ENCODE assay signal across 9 cellular contexts in genomic region chr7:101164071-101164840, GRCh38. TPM values are rescaled to one million over a fixed set of nuclear protein-coding genes. Genes with fewer than 3 reads are reported as not detected.
DNase-seq lines count a peak whose midpoint lies in the region; ATAC-seq and TF ChIP-seq lines count a peak whose summit lies in the region.
"Had no signal": no experiment of that assay in that cellular context is flagged by ENCODE, and none has a peak within 500 bp of the region (broad histone marks: within the 10 kb centered on the region; RNA-seq: fewer than 3 reads in every experiment).

No MANE protein-coding gene starts in this region.

- H3K4me1 ChIP-seq in RWPE2 (ENCODE audit: insufficient read depth, poor library complexity, severe bottlenecking), result peaks cover 22% of the 10 kb centered on the region
- H3K4me1 ChIP-seq in fibroblast of lung (ENCODE audit: control insufficient read depth, extremely low read depth, insufficient read depth, low read length), result peaks cover 16% of the 10 kb centered on the region
- H3K4me1 ChIP-seq in parathyroid adenoma, result peaks cover 11% of the 10 kb centered on the region

- H3K9me3 ChIP-seq in RWPE2 (ENCODE audit: severe bottlenecking) (no peaks in the 10 kb centered on the region), fibroblast of lung (ENCODE audit: control insufficient read depth, insufficient read depth, low read depth, low read length) (no peaks in the 10 kb centered on the region), parathyroid adenoma (ENCODE audit: control insufficient read depth, low read length) (no peaks in the 10 kb centered on the region)

- peak; percentile 25 for DNase-seq in NCI-H82 (lab: John Stamatoyannopoulos, UW)
- DNase-seq in NCI-H82 treated with DMSO at 0.1 percent for 48 hours (lab: John Stamatoyannopoulos, UW; ENCODE audit: unreplicated experiment), result no peak
- DNase-seq in RWPE2 (ENCODE audit: low spot score), result no peak
- DNase-seq in fibroblast of lung (ENCODE audit: low read depth in 2 of 2), result peak; percentile 61 to 73
- no peak for DNase-seq in mesenteric fat pad (ENCODE audit: low spot score)
- DNase-seq in NCI-H1436 treated with DMSO at 0.1 percent for 48 hours (lab: John Stamatoyannopoulos, UW), result no peak

- H3K4me2 ChIP-seq in fibroblast of lung (ENCODE audit: extremely low read depth, insufficient read depth, low read length) (peak overlapping the region; percentile 85), parathyroid adenoma (ENCODE audit: low read length) (no peak overlapping the region)

- H3K36me3 ChIP-seq in RWPE2 (ENCODE audit: low read depth), result peaks cover 19% of the 10 kb centered on the region
- H3K36me3 ChIP-seq in fibroblast of lung (ENCODE audit: control insufficient read depth, insufficient read depth, low read length), result peaks cover 7% of the 10 kb centered on the region
- no peaks in the 10 kb centered on the region for H3K36me3 ChIP-seq in parathyroid adenoma (ENCODE audit: control insufficient read depth, insufficient read depth, low read length)

- H4K20me1 ChIP-seq in fibroblast of lung (ENCODE audit: control insufficient read depth, extremely low read depth, insufficient read depth, low read length), result peaks cover 2% of the 10 kb centered on the region

- H3K4me3 ChIP-seq in RWPE2 (ENCODE audit: severe bottlenecking) (peak overlapping the region; percentile 43), fibroblast of lung (replicated peaks in 1 of 4; ENCODE audit: control extremely low read depth in 1 of 4, insufficient read depth in 1 of 4, low read depth in 3 of 4, low read length in 4 of 4) (peak overlapping the region in 2 of 4 experiments; percentile 9 to 23), parathyroid adenoma (ENCODE audit: low read depth, low read length) (no peak overlapping the region)

- TF ChIP-seq CTCF in RWPE2 (IDR thresholded peaks at IDR 0.05; ENCODE audit: poor library complexity, severe bottlenecking) (no peak), fibroblast of lung (conservative IDR thresholded peaks at IDR 0.05 in 1 of 2, IDR thresholded peaks at IDR 0.05 in 1 of 2; ENCODE audit: low read depth in 1 of 2, low read length in 2 of 2) (no peak), parathyroid adenoma (IDR thresholded peaks at IDR 0.05) (no peak)

- peak; percentile 37 for ATAC-seq in RWPE2 (ENCODE audit: low read depth)
- ATAC-seq in HG02798 (IDR thresholded peaks at IDR 0.05; ENCODE audit: poor library complexity, unreplicated experiment), result no peak

- H2AFZ ChIP-seq in fibroblast of lung (ENCODE audit: low read length), result no peak overlapping the region
- H2AFZ ChIP-seq in parathyroid adenoma, result peak overlapping the region; percentile 76

- H3K79me2 ChIP-seq in fibroblast of lung (ENCODE audit: control insufficient read depth, insufficient read depth, low read length) (no peaks in the 10 kb centered on the region), parathyroid adenoma (no peaks in the 10 kb centered on the region)

- H3K9ac ChIP-seq in fibroblast of lung (ENCODE audit: insufficient read depth, low read length) (no peak overlapping the region), parathyroid adenoma (no peak overlapping the region)

- H3K27me3 ChIP-seq in RWPE2 (ENCODE audit: insufficient read depth, poor library complexity, severe bottlenecking) (peaks cover 27% of the 10 kb centered on the region), fibroblast of lung (ENCODE audit: control insufficient read depth, insufficient read depth, low read length) (peaks cover 28% of the 10 kb centered on the region), parathyroid adenoma (ENCODE audit: control insufficient read depth, insufficient read depth, low read length) (no peaks in the 10 kb centered on the region)

- H3K27ac ChIP-seq in RWPE2 (ENCODE audit: poor library complexity, severe bottlenecking) (peak overlapping the region; percentile 66), fibroblast of lung (ENCODE audit: insufficient read depth, low read length) (no peak overlapping the region), parathyroid adenoma (no peak overlapping the region)

RNA-seq across cellular contexts. Expression of gene VGF, which starts 1.1 kb away (rescaled TPM):
- total RNA-seq in fibroblast of lung, result 0.26 and 0.66 TPM in 2 replicates
- 0.14 TPM in 1 of 2 replicates, not detected in the other for polyA plus RNA-seq in fibroblast of lung
- 0.10 and 1.5 TPM in 2 replicates for polyA plus RNA-seq in fibroblast of lung (2012)
- 0.15 TPM in 1 of 2 replicates, not detected in the other for polyA minus RNA-seq in fibroblast of lung (ENCODE audit: low replicate concordance)
- total RNA-seq in mesenteric fat pad, result 0.22 TPM
- total RNA-seq: subcutaneous adipose tissue had no signal

RNA-seq across cellular contexts. Expression of gene AP1S1, which starts 10.0 kb away (rescaled TPM):
- total RNA-seq in fibroblast of lung (127 and 139 TPM in 2 replicates), mesenteric fat pad (30.4 TPM)
- 128 and 185 TPM in 2 replicates for polyA plus RNA-seq in fibroblast of lung
- polyA plus RNA-seq in fibroblast of lung (2012), result 136 and 181 TPM in 2 replicates
- polyA minus RNA-seq in fibroblast of lung (ENCODE audit: low replicate concordance), result 78.8 and 128 TPM in 2 replicates

RNA-seq across cellular contexts. Expression of gene NAT16, which starts 15.8 kb away (rescaled TPM):
- not detected in 2 replicates for total RNA-seq in fibroblast of lung
- polyA plus RNA-seq in fibroblast of lung, result not detected in 2 replicates
- polyA plus RNA-seq in fibroblast of lung (2012), result not detected in 2 replicates
- polyA minus RNA-seq in fibroblast of lung (ENCODE audit: low replicate concordance), result not detected in 2 replicates
- total RNA-seq in mesenteric fat pad, result not detected
- total RNA-seq: subcutaneous adipose tissue had no signal

RNA-seq across cellular contexts. Expression of gene MOGAT3, which starts 36.6 kb away (rescaled TPM):
- total RNA-seq in fibroblast of lung, result not detected in 2 replicates
- not detected in 2 replicates for polyA plus RNA-seq in fibroblast of lung
- polyA plus RNA-seq in fibroblast of lung (2012), result not detected in 2 replicates
- polyA minus RNA-seq in fibroblast of lung (ENCODE audit: low replicate concordance), result 1.5 TPM in 1 of 2 replicates, not detected in the other
- not detected for total RNA-seq in mesenteric fat pad
- total RNA-seq: subcutaneous adipose tissue had no signal

RNA-seq across cellular contexts. Expression of gene SERPINE1, which starts 37.4 kb away (rescaled TPM):
- total RNA-seq in fibroblast of lung (41.3 and 167 TPM in 2 replicates), mesenteric fat pad (130 TPM)
- polyA plus RNA-seq in fibroblast of lung, result 679 and 1,153 TPM in 2 replicates
- 413 and 685 TPM in 2 replicates for polyA plus RNA-seq in fibroblast of lung (2012)
- 763 and 1,105 TPM in 2 replicates for polyA minus RNA-seq in fibroblast of lung (ENCODE audit: low replicate concordance)

Comparison
In these comparisons a context has a peak if more than half of its experiments do, and no peak if none do; other contexts are left out.
1. DNase-seq: peak in NCI-H82 (single experiment) and fibroblast of lung (2 of 2); none in NCI-H82 treated with DMSO at 0.1 percent for 48 hours (single experiment), RWPE2 (single experiment), mesenteric fat pad (single experiment) and NCI-H1436 treated with DMSO at 0.1 percent for 48 hours (single experiment).